In the genomic region with DNA sequence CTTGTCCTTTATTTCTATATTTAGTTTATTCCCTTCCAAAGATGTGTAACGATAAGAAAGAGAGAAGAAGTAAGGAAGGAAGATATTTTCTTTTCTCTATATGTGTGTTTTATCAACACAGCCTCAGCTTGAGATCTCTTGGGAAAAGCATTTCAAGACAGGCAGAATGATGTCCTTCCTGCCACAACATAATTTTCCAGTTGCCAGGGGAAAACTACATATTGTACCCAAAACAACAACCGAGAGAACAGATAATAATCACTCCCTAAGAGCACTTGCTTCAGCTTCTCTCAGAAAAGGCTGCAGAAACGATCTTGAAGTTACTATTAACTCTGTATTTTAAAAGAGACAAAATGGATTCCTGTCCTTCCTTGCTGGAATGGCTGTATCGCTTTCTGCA, we compare ENCODE assay signal across 28 cellular contexts.
DNase-seq lines count a peak whose midpoint lies in the region; ATAC-seq, FAIRE-seq and TF ChIP-seq lines count a peak whose summit lies in the region.
"Had no signal": no experiment of that assay in that cellular context is flagged by ENCODE, and none has a peak within 500 bp of the region (broad histone marks: within the 10 kb centered on the region; RNA-seq: fewer than 3 reads in every experiment).

No MANE protein-coding gene starts in this region.

- peaks cover 3% of the 10 kb centered on the region; the same call in 1 of the 2 replicates for H3K4me1 ChIP-seq in H9 (ENCODE audit: insufficient read depth, low read length)
- H3K4me1 ChIP-seq in small intestine (ENCODE audit: control insufficient read depth in 2 of 2, insufficient read depth in 1 of 2, low read depth in 1 of 2, low read length in 1 of 2), result no peaks in the 10 kb centered on the region
- H3K4me1 ChIP-seq: HAP-1 had no signal

- no CpG with 5 or more reads among the region's 4 CpGs for WGBS in H9 (ENCODE audit: extremely low coverage, insufficient read length, low lambda C conversion rate)
- 65 to 71% (median 68%) methylated on average over 4 of the region's 4 CpGs for WGBS in small intestine, 3 donors

- no peak overlapping the region for H4K8ac ChIP-seq in H9 (replicated peaks; ENCODE audit: insufficient read length, low read depth, low read length)

- H3K27ac Mint-ChIP-seq in CD4-positive, alpha-beta T cell, result peak overlapping the region; percentile 75
- peak overlapping the region; percentile 72 for H3K27ac Mint-ChIP-seq in activated CD4-positive, alpha-beta memory T cell treated with anti-CD3 and anti-CD28 coated beads for 36 hours
- peak overlapping the region; percentile 78 to 88 for H3K27ac Mint-ChIP-seq in natural killer cell treated with Interleukin-12 subunit alpha and Interleukin-12 subunit beta and Interleukin-15 and Interleukin-18, amount 100 ng/mL, for 72 hours
- peak overlapping the region in 1 of 3 experiments; percentile 61; a peak in 1 of 7 replicates for H3K27ac Mint-ChIP-seq in H9
- H3K27ac Mint-ChIP-seq: activated naive CD4-positive, alpha-beta T cell treated with anti-CD3 and anti-CD28 coated beads for 36 hours had no signal

- no peak overlapping the region for H3K18ac ChIP-seq in H9 (ENCODE audit: insufficient read length, low read depth, low read length)

- H2AK5ac ChIP-seq in H9 (ENCODE audit: insufficient read length, low read length), result no peak overlapping the region

- POLR2A ChIA-PET in CD4-positive, alpha-beta T cell (lab: Charles Lee), result interaction anchor here (0.6 to 1.9 kb wide), 17 partner anchors 8 to 731 kb away, joined by 3 to 13 read pairs (median 4); no protein-coding TSS in a partner anchor
- POLR2A ChIA-PET in activated CD4-positive, alpha-beta memory T cell treated with anti-CD3 and anti-CD28 coated beads for 36 hours (lab: Charles Lee), result interaction anchor here (0.6 to 3.5 kb wide), 5 partner anchors 8 to 155 kb away, joined by 3 to 30 read pairs (median 4); no protein-coding TSS in a partner anchor

- CTCF ChIA-PET in CD4-positive, alpha-beta T cell (lab: Charles Lee), result interaction anchor here (1.2 kb wide), 2 partner anchors 9 to 18 kb away, joined by 3 read pairs; no protein-coding TSS in a partner anchor
- CTCF ChIA-PET in activated CD4-positive, alpha-beta memory T cell treated with anti-CD3 and anti-CD28 coated beads for 36 hours (lab: Charles Lee), result interaction anchor here (0.9 to 3.8 kb wide), 5 partner anchors 13 to 100 kb away, joined by 3 to 14 read pairs (median 3); no protein-coding TSS in a partner anchor

- H3K4me2 ChIP-seq in H9 (ENCODE audit: insufficient read depth, insufficient read length, low read length), result no peak overlapping the region
- H3K4me2 ChIP-seq: A549 had no signal

- H2BK15ac ChIP-seq in H9 (ENCODE audit: low read depth, low read length), result no peak overlapping the region

- H3K9me3 Mint-ChIP-seq in activated T-cell treated with anti-CD3 and anti-CD28 coated beads, Interleukin-2, amount 50 U/mL, for 4 hours, result peaks cover 3% of the 10 kb centered on the region
- H3K9me3 Mint-ChIP-seq in CD4-positive, alpha-beta T cell, result no peaks in the 10 kb centered on the region
- peaks cover 4% of the 10 kb centered on the region for H3K9me3 Mint-ChIP-seq in activated CD4-positive, alpha-beta memory T cell treated with anti-CD3 and anti-CD28 coated beads for 36 hours
- no peaks in the 10 kb centered on the region for H3K9me3 Mint-ChIP-seq in natural killer cell treated with Interleukin-12 subunit alpha and Interleukin-12 subunit beta and Interleukin-15 and Interleukin-18, amount 100 ng/mL, for 72 hours
- peaks cover 2 to 3% of the 10 kb centered on the region in 2 experiments; a peak in 2 of 5 replicates for H3K9me3 Mint-ChIP-seq in H9
- H3K9me3 Mint-ChIP-seq: activated naive CD4-positive, alpha-beta T cell treated with anti-CD3 and anti-CD28 coated beads for 36 hours had no signal

- H2BK120ac ChIP-seq in H9 (ENCODE audit: low read depth, low read length, poor library complexity, severe bottlenecking), result no peak overlapping the region

- no peaks in the 10 kb centered on the region for H3K36me3 Mint-ChIP-seq in activated T-cell treated with anti-CD3 and anti-CD28 coated beads, Interleukin-2, amount 50 U/mL, for 4 hours (ENCODE audit: insufficient read depth)
- peaks cover 4% of the 10 kb centered on the region for H3K36me3 Mint-ChIP-seq in CD4-positive, alpha-beta T cell (ENCODE audit: low read depth)
- peaks cover 20% of the 10 kb centered on the region for H3K36me3 Mint-ChIP-seq in activated CD4-positive, alpha-beta memory T cell treated with anti-CD3 and anti-CD28 coated beads for 36 hours
- H3K36me3 Mint-ChIP-seq in natural killer cell treated with Interleukin-12 subunit alpha and Interleukin-12 subunit beta and Interleukin-15 and Interleukin-18, amount 100 ng/mL, for 72 hours, result peaks cover 4% of the 10 kb centered on the region
- peaks cover 0 to 6% (median 0%) of the 10 kb centered on the region in 3 experiments; a peak in 2 of 7 replicates for H3K36me3 Mint-ChIP-seq in H9 (ENCODE audit: insufficient read depth in 1 of 3, low read depth in 3 of 3)

- H4K5ac ChIP-seq in H9 (ENCODE audit: insufficient read length, low read depth, low read length), result no peak overlapping the region

- H3K4ac ChIP-seq in H9 (ENCODE audit: low read depth, low read length), result no peak overlapping the region

- no peak overlapping the region for H3K56ac ChIP-seq in H9 (ENCODE audit: insufficient read length, low read depth, low read length)

- no peak for TF ChIP-seq CTCF in CD4-positive, alpha-beta T cell (IDR thresholded peaks at IDR 0.05)
- TF ChIP-seq CTCF in H9 (conservative IDR thresholded peaks at IDR 0.05), result no peak

- H2BK5ac ChIP-seq in H9 (ENCODE audit: insufficient read length, low read length), result no peak overlapping the region

- no peak for DNase-seq in activated T-cell treated with anti-CD3 and anti-CD28 coated beads, Interleukin-2, amount 50 U/mL, for 4 hours
- no peak for DNase-seq in activated T-cell treated with anti-CD3 and anti-CD28 coated beads, Interleukin-2, amount 50 U/mL, for 1 hour
- no peak for DNase-seq in CD4-positive, alpha-beta T cell
- DNase-seq in activated CD4-positive, alpha-beta memory T cell treated with anti-CD3 and anti-CD28 coated beads for 36 hours, result no peak
- DNase-seq in natural killer cell treated with Interleukin-12 subunit alpha and Interleukin-12 subunit beta and Interleukin-15 and Interleukin-18, amount 100 ng/mL, for 72 hours (ENCODE audit: low spot score), result no peak
- DNase-seq in H9, result no peak
- no peak for DNase-seq in small intestine
- no peak for DNase-seq in NCI-H774 (lab: John Stamatoyannopoulos, UW)
- DNase-seq: activated CD4-positive, alpha-beta T cell treated with anti-CD3 and anti-CD28 coated beads, Interleukin-2, amount 50 U/mL, for 48 hours; activated naive CD4-positive, alpha-beta T cell treated with anti-CD3 and anti-CD28 coated beads for 36 hours; activated T-cell treated with anti-CD3 and anti-CD28 coated beads for 4 hours; aorta; Calu3; Kasumi-1; NCI-H2171; NCI-H524; nucleus accumbens; stimulated activated CD4-positive, alpha-beta T cell treated with anti-CD3 and anti-CD28 coated beads, Interleukin-1b, Interleukin-23, amount 100 ng/mL, for 48 hours; T1000 had no signal

- intact Hi-C loops in CD4-positive, alpha-beta T cell (cut with DNase I, micrococcal nuclease), result loop anchor here in 1 of 2 experiments (5.0 kb wide), 1 partner anchor 57 kb away; no protein-coding TSS in a partner anchor
- intact Hi-C loops in activated CD4-positive, alpha-beta memory T cell treated with anti-CD3 and anti-CD28 coated beads for 36 hours (cut with micrococcal nuclease), result loop anchor here (1.0 kb wide), 1 partner anchor 8 kb away; no protein-coding TSS in a partner anchor

- H4K20me1 ChIP-seq in H9 (ENCODE audit: control insufficient read depth, insufficient read depth, insufficient read length), result no peaks in the 10 kb centered on the region

- H3K79me1 ChIP-seq in H9 (ENCODE audit: insufficient read depth, low read depth, low read length, poor library complexity, severe bottlenecking), result no peaks in the 10 kb centered on the region

- H3K4me3 ChIP-seq in small intestine (ENCODE audit: low read depth in 1 of 2, low read length in 2 of 2), result no peak overlapping the region
- H3K4me3 ChIP-seq: A549, cardiac muscle cell, HAP-1, lung, SK-N-MC, skin epidermis, suprapubic skin had no signal

- H3K14ac ChIP-seq in H9 (ENCODE audit: insufficient read depth, low read length), result no peak overlapping the region

- FAIRE-seq in small intestine (lab: Jason Lieb, UNC), result no peak
- FAIRE-seq: A549, GM12891 had no signal

- no peaks in the 10 kb centered on the region for H3K23me2 ChIP-seq in H9 (ENCODE audit: insufficient read length, low read depth, low read length, poor library complexity, severe bottlenecking)

- H2AFZ ChIP-seq in H9 (ENCODE audit: low read length), result no peak overlapping the region

- no peak for ATAC-seq in activated T-cell treated with anti-CD3 and anti-CD28 coated beads, Interleukin-2, amount 50 U/mL, for 4 hours
- ATAC-seq in CD4-positive, alpha-beta T cell (ENCODE audit: poor library complexity), result peak; percentile 12
- ATAC-seq in natural killer cell treated with Interleukin-12 subunit alpha and Interleukin-12 subunit beta and Interleukin-15 and Interleukin-18, amount 100 ng/mL, for 72 hours, result no peak
- ATAC-seq: A549 had no signal

- no peak overlapping the region for H2BK12ac ChIP-seq in H9 (ENCODE audit: insufficient read length, low read depth, low read length)

- no peak overlapping the region for H3T11ph ChIP-seq in H9 (ENCODE audit: low read length)

- H3K27me3 ChIP-seq in CD4-positive, alpha-beta T cell (ENCODE audit: control insufficient read depth, insufficient read depth, low read length), result no peaks in the 10 kb centered on the region
- H3K27me3 ChIP-seq in H9 (ENCODE audit: insufficient read depth, low read length) (no peaks in the 10 kb centered on the region), small intestine (ENCODE audit: control insufficient read depth in 2 of 2, insufficient read depth in 2 of 2, low read length in 2 of 2) (no peaks in the 10 kb centered on the region)
- H3K27me3 ChIP-seq: cardiac muscle cell had no signal

- H3K27me3 Mint-ChIP-seq in activated T-cell treated with anti-CD3 and anti-CD28 coated beads, Interleukin-2, amount 50 U/mL, for 4 hours (ENCODE audit: low read depth), result no peaks in the 10 kb centered on the region
- no peaks in the 10 kb centered on the region for H3K27me3 Mint-ChIP-seq in CD4-positive, alpha-beta T cell
- H3K27me3 Mint-ChIP-seq in activated CD4-positive, alpha-beta memory T cell treated with anti-CD3 and anti-CD28 coated beads for 36 hours, result peaks cover 7% of the 10 kb centered on the region
- H3K27me3 Mint-ChIP-seq in natural killer cell treated with Interleukin-12 subunit alpha and Interleukin-12 subunit beta and Interleukin-15 and Interleukin-18, amount 100 ng/mL, for 72 hours, result peaks cover 0 to 2% of the 10 kb centered on the region in 2 donors
- H3K27me3 Mint-ChIP-seq in H9 (ENCODE audit: low read depth), result peaks cover 10% of the 10 kb centered on the region

- H3K79me2 ChIP-seq in H9 (ENCODE audit: insufficient read depth, low read length), result no peaks in the 10 kb centered on the region

- no peak overlapping the region for H2BK20ac ChIP-seq in H9 (ENCODE audit: low read depth, low read length, poor library complexity, severe bottlenecking)

- peak overlapping the region; percentile 48 for H3K27ac ChIP-seq in CD4-positive, alpha-beta T cell (ENCODE audit: low read depth, low read length)
- H3K27ac ChIP-seq in H9 (ENCODE audit: insufficient read length, low read depth, low read length) (no peak overlapping the region), small intestine (ENCODE audit: low read depth in 1 of 2, low read length in 1 of 2) (no peak overlapping the region)
- H3K27ac ChIP-seq: A549, cardiac muscle cell, RWPE1, SK-N-MC, suprapubic skin had no signal

- no peak overlapping the region for H3K23ac ChIP-seq in H9 (ENCODE audit: insufficient read length, low read depth, low read length)

- no peaks in the 10 kb centered on the region for H3K9me3 ChIP-seq in CD4-positive, alpha-beta T cell (ENCODE audit: control insufficient read depth, low read length)
- H3K9me3 ChIP-seq in H9 (ENCODE audit: control insufficient read depth, low read depth, low read length) (no peaks in the 10 kb centered on the region), small intestine (ENCODE audit: control insufficient read depth, low read depth) (no peaks in the 10 kb centered on the region)
- H3K9me3 ChIP-seq: A549, HAP-1, suprapubic skin had no signal

- H3K4me3 Mint-ChIP-seq in activated T-cell treated with anti-CD3 and anti-CD28 coated beads, Interleukin-2, amount 50 U/mL, for 4 hours, result peak overlapping the region; percentile 2
- peak overlapping the region; percentile 3 for H3K4me3 Mint-ChIP-seq in CD4-positive, alpha-beta T cell
- H3K4me3 Mint-ChIP-seq in activated CD4-positive, alpha-beta memory T cell treated with anti-CD3 and anti-CD28 coated beads for 36 hours, result peak overlapping the region; percentile 1
- H3K4me3 Mint-ChIP-seq in natural killer cell treated with Interleukin-12 subunit alpha and Interleukin-12 subunit beta and Interleukin-15 and Interleukin-18, amount 100 ng/mL, for 72 hours, result peak overlapping the region; percentile 69
- no peak overlapping the region for H3K4me3 Mint-ChIP-seq in H9
- H3K4me3 Mint-ChIP-seq: activated naive CD4-positive, alpha-beta T cell treated with anti-CD3 and anti-CD28 coated beads for 36 hours had no signal

- peaks cover 80% of the 10 kb centered on the region for H3K4me1 Mint-ChIP-seq in activated T-cell treated with anti-CD3 and anti-CD28 coated beads, Interleukin-2, amount 50 U/mL, for 4 hours (ENCODE audit: low read depth)
- peaks cover 67% of the 10 kb centered on the region for H3K4me1 Mint-ChIP-seq in CD4-positive, alpha-beta T cell (ENCODE audit: low read depth)
- peaks cover 79% of the 10 kb centered on the region for H3K4me1 Mint-ChIP-seq in activated CD4-positive, alpha-beta memory T cell treated with anti-CD3 and anti-CD28 coated beads for 36 hours (ENCODE audit: low read depth)
- peaks cover 48 to 66% of the 10 kb centered on the region in 2 donors for H3K4me1 Mint-ChIP-seq in natural killer cell treated with Interleukin-12 subunit alpha and Interleukin-12 subunit beta and Interleukin-15 and Interleukin-18, amount 100 ng/mL, for 72 hours (ENCODE audit: low read depth in 2 of 2)
- peaks cover 40 to 44% of the 10 kb centered on the region in 2 experiments for H3K4me1 Mint-ChIP-seq in H9

- no peaks in the 10 kb centered on the region for H3K36me3 ChIP-seq in small intestine (ENCODE audit: control insufficient read depth in 2 of 2, insufficient read depth in 2 of 2, low read length in 2 of 2)
- H3K36me3 ChIP-seq: cardiac muscle cell, HAP-1, suprapubic skin had no signal

- no peak overlapping the region for H4K91ac ChIP-seq in H9 (ENCODE audit: insufficient read length, low read depth, low read length)

- H3K9ac ChIP-seq in H9 (ENCODE audit: extremely low read depth, insufficient read length, low read length), result no peak overlapping the region

Comparison
In these comparisons a context has a peak if more than half of its experiments do, and no peak if none do; other contexts are left out.
1. H3K4me3 Mint-ChIP-seq: peak in activated T-cell treated with anti-CD3 and anti-CD28 coated beads, Interleukin-2, amount 50 U/mL, for 4 hours (single experiment), CD4-positive, alpha-beta T cell (single experiment), activated CD4-positive, alpha-beta memory T cell treated with anti-CD3 and anti-CD28 coated beads for 36 hours (single experiment) and natural killer cell treated with Interleukin-12 subunit alpha and Interleukin-12 subunit beta and Interleukin-15 and Interleukin-18, amount 100 ng/mL, for 72 hours (single experiment); none in H9 (0 of 2).